Comparison of ENCODE assay signal across 22 cellular contexts in genomic region chr4:175450446-175450845, GRCh38.
"Had no signal": no experiment of that assay in that cellular context is flagged by ENCODE, and none has a peak within 500 bp of the region (broad histone marks: within the 10 kb centered on the region; RNA-seq: fewer than 3 reads in every experiment).

No MANE protein-coding gene starts in this region.

- DNase-seq: colonic mucosa; cortex of kidney; effector CD8-positive, alpha-beta T cell; effector memory CD8-positive, alpha-beta T cell; endodermal cell; erythroblast; esophagus squamous epithelium; foreskin keratinocyte; gastrocnemius medialis; glutamatergic neuron; head of caudate nucleus; heart right ventricle; hippocampal formation; left cardiac atrium; left lung; left ventricle myocardium superior; mesenchymal stem cell; mucosa of descending colon; naive B cell had no signal

- H3K9me3 ChIP-seq: colonic mucosa, gastrocnemius medialis had no signal

- ATAC-seq: effector memory CD8-positive, alpha-beta T cell; esophagus mucosa; foreskin keratinocyte; gastrocnemius medialis; heart right ventricle; left cardiac atrium; left lung; left ventricle myocardium superior; mucosa of descending colon had no signal

- H3K27ac ChIP-seq: colonic mucosa, epithelial cell of prostate, esophagus squamous epithelium, foreskin keratinocyte, gastrocnemius medialis, heart right ventricle, left lung had no signal

- H3K27me3 ChIP-seq: colonic mucosa, esophagus squamous epithelium, foreskin keratinocyte, gastrocnemius medialis, heart right ventricle, left lung had no signal

- H3K4me1 ChIP-seq: colonic mucosa, esophagus squamous epithelium, foreskin keratinocyte, gastrocnemius medialis, heart right ventricle, left lung had no signal

- H3K36me3 ChIP-seq: colonic mucosa, esophagus squamous epithelium, gastrocnemius medialis, heart right ventricle, left lung had no signal

- H3K4me3 ChIP-seq: colonic mucosa, esophagus squamous epithelium, gastrocnemius medialis, heart right ventricle, left lung, lung, mucosa of descending colon had no signal
